Comparison of ENCODE assay signal across 1 cellular context in the genomic region with DNA sequence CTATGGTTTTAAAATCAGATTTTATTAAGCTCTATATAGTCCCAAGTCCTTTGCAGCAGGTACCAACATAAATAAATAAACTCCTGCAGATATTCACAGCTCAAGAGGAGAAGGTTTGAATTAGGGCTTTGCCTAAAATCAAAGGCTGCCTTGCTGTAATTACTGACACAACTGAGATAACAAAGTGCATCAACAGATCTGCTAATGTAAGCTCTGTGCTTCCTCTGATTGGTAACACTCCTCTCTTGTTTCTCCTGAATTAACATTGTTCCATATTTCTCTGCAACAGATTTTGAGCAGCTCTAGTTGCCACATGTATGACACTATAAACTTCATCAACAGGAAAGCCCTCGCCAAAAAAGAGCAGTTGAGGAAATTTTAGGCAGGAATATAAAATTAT.
TF ChIP-seq lines count a peak whose summit lies in the region.

No MANE protein-coding gene starts in this region.

TF ChIP-seq in GM23338, 12 proteins besides CTCF, POLR2A, EP300 and RAD21:
- TF ChIP-seq EZH2phosphoT487 (IDR thresholded peaks at IDR 0.05; ENCODE audit: unreplicated experiment) (no peak), CREB1 (CRISPR knock-in tag; IDR thresholded peaks at IDR 0.05; ENCODE audit: low read depth) (no peak), ZNF331 (CRISPR knock-in tag; IDR thresholded peaks at IDR 0.05; ENCODE audit: low read depth) (no peak), EZH2 (IDR thresholded peaks at IDR 0.05; ENCODE audit: low read depth, unreplicated experiment) (no peak), ZNF114 (CRISPR knock-in tag; IDR thresholded peaks at IDR 0.05) (no peak), STAT1 (IDR thresholded peaks at IDR 0.05; ENCODE audit: unreplicated experiment) (no peak), POLR2AphosphoS5 (IDR thresholded peaks at IDR 0.05; ENCODE audit: low read depth) (no peak), NANOG (IDR thresholded peaks at IDR 0.05; ENCODE audit: borderline replicate concordance) (no peak), JUNB (IDR thresholded peaks at IDR 0.05; ENCODE audit: unreplicated experiment) (no peak)
- TF ChIP-seq, protein P1, sequence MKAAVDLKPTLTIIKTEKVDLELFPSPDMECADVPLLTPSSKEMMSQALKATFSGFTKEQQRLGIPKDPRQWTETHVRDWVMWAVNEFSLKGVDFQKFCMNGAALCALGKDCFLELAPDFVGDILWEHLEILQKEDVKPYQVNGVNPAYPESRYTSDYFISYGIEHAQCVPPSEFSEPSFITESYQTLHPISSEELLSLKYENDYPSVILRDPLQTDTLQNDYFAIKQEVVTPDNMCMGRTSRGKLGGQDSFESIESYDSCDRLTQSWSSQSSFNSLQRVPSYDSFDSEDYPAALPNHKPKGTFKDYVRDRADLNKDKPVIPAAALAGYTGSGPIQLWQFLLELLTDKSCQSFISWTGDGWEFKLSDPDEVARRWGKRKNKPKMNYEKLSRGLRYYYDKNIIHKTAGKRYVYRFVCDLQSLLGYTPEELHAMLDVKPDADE (IDR thresholded peaks at IDR 0.05): no peak
- TF ChIP-seq, protein P2, sequence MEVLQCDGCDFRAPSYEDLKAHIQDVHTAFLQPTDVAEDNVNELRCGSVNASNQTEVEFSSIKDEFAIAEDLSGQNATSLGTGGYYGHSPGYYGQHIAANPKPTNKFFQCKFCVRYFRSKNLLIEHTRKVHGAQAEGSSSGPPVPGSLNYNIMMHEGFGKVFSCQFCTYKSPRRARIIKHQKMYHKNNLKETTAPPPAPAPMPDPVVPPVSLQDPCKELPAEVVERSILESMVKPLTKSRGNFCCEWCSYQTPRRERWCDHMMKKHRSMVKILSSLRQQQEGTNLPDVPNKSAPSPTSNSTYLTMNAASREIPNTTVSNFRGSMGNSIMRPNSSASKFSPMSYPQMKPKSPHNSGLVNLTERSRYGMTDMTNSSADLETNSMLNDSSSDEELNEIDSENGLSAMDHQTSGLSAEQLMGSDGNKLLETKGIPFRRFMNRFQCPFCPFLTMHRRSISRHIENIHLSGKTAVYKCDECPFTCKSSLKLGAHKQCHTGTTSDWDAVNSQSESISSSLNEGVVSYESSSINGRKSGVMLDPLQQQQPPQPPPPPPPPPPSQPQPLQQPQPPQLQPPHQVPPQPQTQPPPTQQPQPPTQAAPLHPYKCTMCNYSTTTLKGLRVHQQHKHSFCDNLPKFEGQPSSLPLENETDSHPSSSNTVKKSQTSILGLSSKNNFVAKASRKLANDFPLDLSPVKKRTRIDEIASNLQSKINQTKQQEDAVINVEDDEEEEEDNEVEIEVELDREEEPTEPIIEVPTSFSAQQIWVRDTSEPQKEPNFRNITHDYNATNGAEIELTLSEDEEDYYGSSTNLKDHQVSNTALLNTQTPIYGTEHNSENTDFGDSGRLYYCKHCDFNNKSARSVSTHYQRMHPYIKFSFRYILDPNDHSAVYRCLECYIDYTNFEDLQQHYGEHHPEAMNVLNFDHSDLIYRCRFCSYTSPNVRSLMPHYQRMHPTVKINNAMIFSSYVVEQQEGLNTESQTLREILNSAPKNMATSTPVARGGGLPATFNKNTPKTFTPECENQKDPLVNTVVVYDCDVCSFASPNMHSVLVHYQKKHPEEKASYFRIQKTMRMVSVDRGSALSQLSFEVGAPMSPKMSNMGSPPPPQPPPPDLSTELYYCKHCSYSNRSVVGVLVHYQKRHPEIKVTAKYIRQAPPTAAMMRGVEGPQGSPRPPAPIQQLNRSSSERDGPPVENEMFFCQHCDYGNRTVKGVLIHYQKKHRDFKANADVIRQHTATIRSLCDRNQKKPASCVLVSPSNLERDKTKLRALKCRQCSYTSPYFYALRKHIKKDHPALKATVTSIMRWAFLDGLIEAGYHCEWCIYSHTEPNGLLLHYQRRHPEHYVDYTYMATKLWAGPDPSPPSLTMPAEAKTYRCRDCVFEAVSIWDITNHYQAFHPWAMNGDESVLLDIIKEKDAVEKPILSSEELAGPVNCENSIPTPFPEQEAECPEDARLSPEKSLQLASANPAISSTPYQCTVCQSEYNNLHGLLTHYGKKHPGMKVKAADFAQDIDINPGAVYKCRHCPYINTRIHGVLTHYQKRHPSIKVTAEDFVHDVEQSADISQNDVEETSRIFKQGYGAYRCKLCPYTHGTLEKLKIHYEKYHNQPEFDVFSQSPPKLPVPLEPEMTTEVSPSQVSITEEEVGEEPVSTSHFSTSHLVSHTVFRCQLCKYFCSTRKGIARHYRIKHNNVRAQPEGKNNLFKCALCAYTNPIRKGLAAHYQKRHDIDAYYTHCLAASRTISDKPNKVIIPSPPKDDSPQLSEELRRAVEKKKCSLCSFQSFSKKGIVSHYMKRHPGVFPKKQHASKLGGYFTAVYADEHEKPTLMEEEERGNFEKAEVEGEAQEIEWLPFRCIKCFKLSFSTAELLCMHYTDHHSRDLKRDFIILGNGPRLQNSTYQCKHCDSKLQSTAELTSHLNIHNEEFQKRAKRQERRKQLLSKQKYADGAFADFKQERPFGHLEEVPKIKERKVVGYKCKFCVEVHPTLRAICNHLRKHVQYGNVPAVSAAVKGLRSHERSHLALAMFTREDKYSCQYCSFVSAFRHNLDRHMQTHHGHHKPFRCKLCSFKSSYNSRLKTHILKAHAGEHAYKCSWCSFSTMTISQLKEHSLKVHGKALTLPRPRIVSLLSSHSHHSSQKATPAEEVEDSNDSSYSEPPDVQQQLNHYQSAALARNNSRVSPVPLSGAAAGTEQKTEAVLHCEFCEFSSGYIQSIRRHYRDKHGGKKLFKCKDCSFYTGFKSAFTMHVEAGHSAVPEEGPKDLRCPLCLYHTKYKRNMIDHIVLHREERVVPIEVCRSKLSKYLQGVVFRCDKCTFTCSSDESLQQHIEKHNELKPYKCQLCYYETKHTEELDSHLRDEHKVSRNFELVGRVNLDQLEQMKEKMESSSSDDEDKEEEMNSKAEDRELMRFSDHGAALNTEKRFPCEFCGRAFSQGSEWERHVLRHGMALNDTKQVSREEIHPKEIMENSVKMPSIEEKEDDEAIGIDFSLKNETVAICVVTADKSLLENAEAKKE (CRISPR knock-in tag; IDR thresholded peaks at IDR 0.05): no peak
- TF ChIP-seq, protein P3, sequence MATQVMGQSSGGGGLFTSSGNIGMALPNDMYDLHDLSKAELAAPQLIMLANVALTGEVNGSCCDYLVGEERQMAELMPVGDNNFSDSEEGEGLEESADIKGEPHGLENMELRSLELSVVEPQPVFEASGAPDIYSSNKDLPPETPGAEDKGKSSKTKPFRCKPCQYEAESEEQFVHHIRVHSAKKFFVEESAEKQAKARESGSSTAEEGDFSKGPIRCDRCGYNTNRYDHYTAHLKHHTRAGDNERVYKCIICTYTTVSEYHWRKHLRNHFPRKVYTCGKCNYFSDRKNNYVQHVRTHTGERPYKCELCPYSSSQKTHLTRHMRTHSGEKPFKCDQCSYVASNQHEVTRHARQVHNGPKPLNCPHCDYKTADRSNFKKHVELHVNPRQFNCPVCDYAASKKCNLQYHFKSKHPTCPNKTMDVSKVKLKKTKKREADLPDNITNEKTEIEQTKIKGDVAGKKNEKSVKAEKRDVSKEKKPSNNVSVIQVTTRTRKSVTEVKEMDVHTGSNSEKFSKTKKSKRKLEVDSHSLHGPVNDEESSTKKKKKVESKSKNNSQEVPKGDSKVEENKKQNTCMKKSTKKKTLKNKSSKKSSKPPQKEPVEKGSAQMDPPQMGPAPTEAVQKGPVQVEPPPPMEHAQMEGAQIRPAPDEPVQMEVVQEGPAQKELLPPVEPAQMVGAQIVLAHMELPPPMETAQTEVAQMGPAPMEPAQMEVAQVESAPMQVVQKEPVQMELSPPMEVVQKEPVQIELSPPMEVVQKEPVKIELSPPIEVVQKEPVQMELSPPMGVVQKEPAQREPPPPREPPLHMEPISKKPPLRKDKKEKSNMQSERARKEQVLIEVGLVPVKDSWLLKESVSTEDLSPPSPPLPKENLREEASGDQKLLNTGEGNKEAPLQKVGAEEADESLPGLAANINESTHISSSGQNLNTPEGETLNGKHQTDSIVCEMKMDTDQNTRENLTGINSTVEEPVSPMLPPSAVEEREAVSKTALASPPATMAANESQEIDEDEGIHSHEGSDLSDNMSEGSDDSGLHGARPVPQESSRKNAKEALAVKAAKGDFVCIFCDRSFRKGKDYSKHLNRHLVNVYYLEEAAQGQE (IDR thresholded peaks at IDR 0.05; ENCODE audit: unreplicated experiment): no peak
